ENCODE assay signal across 17 cellular contexts in genomic region chr1:159196543-159196942, GRCh38. TPM values are rescaled to one million over a fixed set of nuclear protein-coding genes. Genes with fewer than 3 reads are reported as not detected.
DNase-seq lines count a peak whose midpoint lies in the region; ATAC-seq and TF ChIP-seq lines count a peak whose summit lies in the region.
"Had no signal": no experiment of that assay in that cellular context is flagged by ENCODE, and none has a peak within 500 bp of the region (broad histone marks: within the 10 kb centered on the region; RNA-seq: fewer than 3 reads in every experiment).

No MANE protein-coding gene starts in this region.

- no peak overlapping the region for H3K9ac ChIP-seq in SK-N-SH

- DNase-seq in AG10803 (ENCODE audit: low read depth) (no peak), SK-N-SH (no peak), foreskin fibroblast (no peak), dermis blood vessel endothelial cell (no peak), Ammon's horn (ENCODE audit: low spot score) (no peak)
- DNase-seq: activated CD4-positive, alpha-beta T cell treated with anti-CD3 and anti-CD28 coated beads, Interleukin-2, amount 10 ng/mL, durations not matched to agents 24 days and 14 days; activated effector memory CD4-positive, alpha-beta T cell treated with anti-CD3 and anti-CD28 coated beads, Interleukin-2, amount 50 U/mL, for 16 hours; left colon; MG63; NCI-H446 treated with DMSO at 0.1 percent for 48 hours had no signal

- no peak for TF ChIP-seq RAD21 in SK-N-SH (IDR thresholded peaks at IDR 0.05; ENCODE audit: low read length)

- no peaks in the 10 kb centered on the region for H3K9me2 ChIP-seq in SK-N-SH

- ATAC-seq in GM19351 (IDR thresholded peaks at IDR 0.05; ENCODE audit: unreplicated experiment) (peak; percentile 47), HG03135 (IDR thresholded peaks at IDR 0.05; ENCODE audit: unreplicated experiment) (no peak), GM18868 (IDR thresholded peaks at IDR 0.05; ENCODE audit: unreplicated experiment) (no peak)
- ATAC-seq: gastroesophageal sphincter, left colon had no signal

- H3K36me3 ChIP-seq in SK-N-SH (replicated peaks in 1 of 2; ENCODE audit: control insufficient read depth in 1 of 2, insufficient read depth in 2 of 2, low read length in 1 of 2) = no peaks in the 10 kb centered on the region
- H3K36me3 ChIP-seq: MG63, neutrophil had no signal

- H3K4me1 ChIP-seq in SK-N-SH (ENCODE audit: control insufficient read depth in 1 of 2, insufficient read depth in 2 of 2, low read depth in 1 of 2, low read length in 1 of 2) = peaks cover 0 to 2% of the 10 kb centered on the region in 2 experiments; a peak in 1 of 4 replicates
- H3K4me1 ChIP-seq: gastroesophageal sphincter, vagina had no signal

- no peaks in the 10 kb centered on the region for H4K20me1 ChIP-seq in SK-N-SH (ENCODE audit: insufficient read depth)

- CTCF ChIA-PET in SK-N-SH (lab: Yijun Ruan, JAX) = interaction anchor here (0.7 to 26.8 kb wide), 12 partner anchors 11 to 1259 kb away, joined by 3 to 660 read pairs (median 10); partner anchors contain the start of gene CADM3

- H3K79me2 ChIP-seq in SK-N-SH (ENCODE audit: insufficient read depth) = no peaks in the 10 kb centered on the region

- no peaks in the 10 kb centered on the region for H3F3A ChIP-seq in SK-N-SH (replicated peaks; ENCODE audit: insufficient read depth)

- no peak for TF ChIP-seq EP300 in SK-N-SH (IDR thresholded peaks at IDR 0.05; ENCODE audit: borderline replicate concordance in 1 of 2, low read depth in 1 of 2, low read length in 1 of 2)

- 40% methylated on average over 5 of the region's 5 CpGs for WGBS in SK-N-SH (ENCODE audit: low lambda C conversion rate)

- TF ChIP-seq CTCF in AG10803 (conservative IDR thresholded peaks at IDR 0.05; ENCODE audit: low read length) (peak; percentile 26; the same call in 1 of the 2 replicates), SK-N-SH (IDR thresholded peaks at IDR 0.05) (peak; percentile 32; the same call in 1 of the 2 replicates), foreskin fibroblast (IDR thresholded peaks at IDR 0.05; ENCODE audit: low read depth, low read length) (peak; percentile 24)

- peaks cover 5% of the 10 kb centered on the region; the same call in 1 of the 2 replicates for H3K27me3 ChIP-seq in SK-N-SH (ENCODE audit: insufficient read depth)
- H3K27me3 ChIP-seq: vagina had no signal

- POLR2A ChIA-PET in SK-N-SH (lab: Yijun Ruan, JAX) = no interaction called here

- H3K4me3 ChIP-seq in AG10803 (ENCODE audit: low read length) (no peak overlapping the region), SK-N-SH (ENCODE audit: low read depth in 2 of 2, low read length in 1 of 2) (no peak overlapping the region), foreskin fibroblast (ENCODE audit: low read depth in 1 of 2, low read length in 2 of 2) (no peak overlapping the region)
- H3K4me3 ChIP-seq: gastroesophageal sphincter, MG63, vagina had no signal

- H3K27ac ChIP-seq in SK-N-SH (ENCODE audit: low read depth in 2 of 2, low read length in 1 of 2) = no peak overlapping the region
- H3K27ac ChIP-seq: gastroesophageal sphincter, neutrophil, vagina had no signal

- H3K4me2 ChIP-seq in SK-N-SH = no peak overlapping the region

- H2AFZ ChIP-seq in SK-N-SH (ENCODE audit: low read depth) = no peak overlapping the region

- no peaks in the 10 kb centered on the region for H3K9me3 ChIP-seq in SK-N-SH
- H3K9me3 ChIP-seq: gastroesophageal sphincter, MG63, neutrophil, vagina had no signal

TF ChIP-seq in SK-N-SH, 30 proteins besides CTCF, POLR2A, EP300 and RAD21:
- no peak for TF ChIP-seq FOXJ3 (CRISPR knock-in tag; IDR thresholded peaks at IDR 0.05)
- TF ChIP-seq RCOR1 (IDR thresholded peaks at IDR 0.05; ENCODE audit: low read length) = no peak
- TF ChIP-seq NFIC (IDR thresholded peaks at IDR 0.05; ENCODE audit: borderline replicate concordance) = no peak
- TF ChIP-seq GABPA (IDR thresholded peaks at IDR 0.05; ENCODE audit: low read depth) = no peak
- no peak for TF ChIP-seq POLR2AphosphoS5 (IDR thresholded peaks at IDR 0.05; ENCODE audit: low read depth, low read length)
- no peak for TF ChIP-seq SMC3 (IDR thresholded peaks at IDR 0.05; ENCODE audit: low read depth, low read length)
- no peak for TF ChIP-seq IRF3 (IDR thresholded peaks at IDR 0.05; ENCODE audit: low read depth, low read length)
- no peak for TF ChIP-seq PBX3 (IDR thresholded peaks at IDR 0.05)
- no peak for TF ChIP-seq RXRA (IDR thresholded peaks at IDR 0.05; ENCODE audit: borderline replicate concordance, low read depth)
- no peak for TF ChIP-seq CHD2 (IDR thresholded peaks at IDR 0.05; ENCODE audit: low read length, partially characterized antibody)
- no peak for TF ChIP-seq RFX5 (IDR thresholded peaks at IDR 0.05; ENCODE audit: low read length)
- TF ChIP-seq FOSL2 (IDR thresholded peaks at IDR 0.05; ENCODE audit: borderline replicate concordance, low read depth) = no peak
- no peak for TF ChIP-seq ZBTB33 (IDR thresholded peaks at IDR 0.05; ENCODE audit: borderline replicate concordance, low read depth)
- TF ChIP-seq USF2 (IDR thresholded peaks at IDR 0.05; ENCODE audit: borderline replicate concordance, low read depth, low read length) = no peak
- no peak for TF ChIP-seq TEAD4 (IDR thresholded peaks at IDR 0.05; ENCODE audit: borderline replicate concordance, insufficient read depth)
- no peak for TF ChIP-seq MEF2A (IDR thresholded peaks at IDR 0.05; ENCODE audit: borderline replicate concordance, low read depth)
- TF ChIP-seq JUND (IDR thresholded peaks at IDR 0.05) = no peak
- no peak for TF ChIP-seq TCF12 (IDR thresholded peaks at IDR 0.05)
- no peak for TF ChIP-seq USF1 (IDR thresholded peaks at IDR 0.05; ENCODE audit: borderline replicate concordance, low read depth)
- no peak for TF ChIP-seq SIN3A (IDR thresholded peaks at IDR 0.05; ENCODE audit: borderline replicate concordance, low read depth, low read length)

RNA-seq across cellular contexts. Expression of gene ACKR1, which starts 8.1 kb away (rescaled TPM):
- 0.02 TPM in 1 of 2 replicates, not detected in the other for polyA plus RNA-seq in SK-N-SH (2012; rRNA removed)
- polyA plus RNA-seq in SK-N-SH (2012; cell fraction: cytosol; rRNA removed) = 0.05 TPM in 1 of 2 replicates, not detected in the other
- 0.06 and 0.18 TPM in 2 replicates for polyA plus RNA-seq in SK-N-SH (2012; cell fraction: nucleus; rRNA removed)
- 0.17 TPM in 1 of 2 replicates, not detected in the other for total RNA-seq in dermis blood vessel endothelial cell
- total RNA-seq: activated CD4-positive, alpha-beta T cell treated with anti-CD3 and anti-CD28 coated beads, Interleukin-2, amount 10 ng/mL, durations not matched to agents 24 days and 14 days had no signal

RNA-seq across cellular contexts. Expression of gene CADM3, which starts 25.1 kb away (rescaled TPM):
- polyA plus RNA-seq in SK-N-SH (2012; rRNA removed) = 0.78 and 0.94 TPM in 2 replicates
- 0.41 and 0.75 TPM in 2 replicates for polyA plus RNA-seq in SK-N-SH (2012; cell fraction: cytosol; rRNA removed)
- polyA plus RNA-seq in SK-N-SH (2012; cell fraction: nucleus; rRNA removed) = 0.49 and 0.56 TPM in 2 replicates
- under 0.01 and 0.09 TPM in 2 replicates for total RNA-seq in dermis blood vessel endothelial cell
- total RNA-seq: activated CD4-positive, alpha-beta T cell treated with anti-CD3 and anti-CD28 coated beads, Interleukin-2, amount 10 ng/mL, durations not matched to agents 24 days and 14 days had no signal
- polyA plus RNA-seq: CD14-positive monocyte had no signal
